In the genomic region with DNA sequence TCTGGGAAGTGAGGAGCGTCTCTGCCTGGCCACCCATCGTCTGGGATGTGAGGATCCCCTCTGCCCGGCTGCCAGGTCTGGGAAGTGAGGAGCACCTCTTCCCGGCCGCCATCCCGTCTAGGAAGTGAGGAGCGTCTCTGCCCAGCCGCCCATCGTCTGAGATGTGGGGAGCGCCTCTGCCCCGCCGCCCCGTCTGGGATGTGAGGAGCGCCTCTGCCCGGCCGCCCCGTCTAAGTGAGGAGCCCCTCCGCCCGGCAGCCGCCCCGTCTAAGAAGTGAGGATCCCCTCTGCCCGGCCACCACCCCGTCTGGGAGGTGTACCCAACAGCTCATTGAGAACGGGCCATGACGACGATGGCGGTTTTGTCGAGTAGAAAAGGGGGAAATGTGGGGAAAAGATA, we compare ENCODE assay signal across 2 cellular contexts.
TF ChIP-seq lines count a peak whose summit lies in the region.

No MANE protein-coding gene starts in this region.

TF ChIP-seq in K562, 482 proteins besides CTCF, POLR2A, EP300 and RAD21:
- TF ChIP-seq, protein P1, sequence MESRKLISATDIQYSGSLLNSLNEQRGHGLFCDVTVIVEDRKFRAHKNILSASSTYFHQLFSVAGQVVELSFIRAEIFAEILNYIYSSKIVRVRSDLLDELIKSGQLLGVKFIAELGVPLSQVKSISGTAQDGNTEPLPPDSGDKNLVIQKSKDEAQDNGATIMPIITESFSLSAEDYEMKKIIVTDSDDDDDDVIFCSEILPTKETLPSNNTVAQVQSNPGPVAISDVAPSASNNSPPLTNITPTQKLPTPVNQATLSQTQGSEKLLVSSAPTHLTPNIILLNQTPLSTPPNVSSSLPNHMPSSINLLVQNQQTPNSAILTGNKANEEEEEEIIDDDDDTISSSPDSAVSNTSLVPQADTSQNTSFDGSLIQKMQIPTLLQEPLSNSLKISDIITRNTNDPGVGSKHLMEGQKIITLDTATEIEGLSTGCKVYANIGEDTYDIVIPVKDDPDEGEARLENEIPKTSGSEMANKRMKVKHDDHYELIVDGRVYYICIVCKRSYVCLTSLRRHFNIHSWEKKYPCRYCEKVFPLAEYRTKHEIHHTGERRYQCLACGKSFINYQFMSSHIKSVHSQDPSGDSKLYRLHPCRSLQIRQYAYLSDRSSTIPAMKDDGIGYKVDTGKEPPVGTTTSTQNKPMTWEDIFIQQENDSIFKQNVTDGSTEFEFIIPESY (CRISPR knock-in tag; IDR thresholded peaks at IDR 0.05) = 0 out of 2 replicates have a peak, but pooled peaks have one; percentile 13
- peak; percentile 26; the same call in 1 of the 2 replicates for TF ChIP-seq POLR2G (IDR thresholded peaks at IDR 0.05; ENCODE audit: low read depth, low read length)
TF ChIP-seq in K562: peak in this region for 2; not testable (repeated sequence) for 480.

TF ChIP-seq in HepG2, 621 proteins besides CTCF, POLR2A, EP300 and RAD21:
- peak; percentile 39 for TF ChIP-seq AGO2 (optimal IDR thresholded peaks at IDR 0.05; ENCODE audit: low read depth, low read length)
